Comparison of ENCODE assay signal across 9 cellular contexts in the genomic region with DNA sequence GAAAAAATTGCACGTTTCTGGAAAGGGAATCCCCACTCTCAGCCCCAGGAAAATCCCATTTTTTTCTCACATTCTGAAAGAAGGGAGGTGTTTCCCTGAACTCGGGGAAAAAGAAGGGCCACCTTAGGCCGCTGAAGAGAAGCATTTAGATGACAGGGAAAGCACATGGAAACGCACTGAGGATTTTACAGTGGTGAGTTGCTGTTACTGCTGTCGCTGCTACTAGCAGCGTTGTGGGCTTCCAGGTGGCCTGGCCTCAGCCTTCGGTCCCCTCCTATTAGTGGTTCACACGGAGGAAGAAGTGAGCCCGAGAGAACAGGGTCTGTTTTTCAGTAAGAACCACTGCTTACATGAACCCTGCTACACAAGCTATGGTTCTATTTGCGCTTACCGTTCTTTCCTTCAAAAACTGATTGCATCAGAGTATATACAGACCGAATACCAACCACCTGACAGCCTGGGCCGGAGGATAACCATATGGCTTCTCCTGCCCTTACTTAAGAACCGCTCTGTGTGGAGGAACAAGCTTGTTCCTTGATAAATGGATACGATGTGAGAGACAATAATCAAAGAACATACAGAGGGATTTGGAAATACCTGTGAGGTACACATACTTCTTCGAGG. TPM values are rescaled to one million over a fixed set of nuclear protein-coding genes. Genes with fewer than 3 reads are reported as not detected.
DNase-seq lines count a peak whose midpoint lies in the region; ATAC-seq lines count a peak whose summit lies in the region.
"Had no signal": no experiment of that assay in that cellular context is flagged by ENCODE, and none has a peak within 500 bp of the region (broad histone marks: within the 10 kb centered on the region; RNA-seq: fewer than 3 reads in every experiment).

No MANE protein-coding gene starts in this region.

- no peaks in the 10 kb centered on the region for H3K36me3 ChIP-seq in adipocyte (ENCODE audit: control insufficient read depth, insufficient read depth, low read length, severe bottlenecking)
- no peaks in the 10 kb centered on the region for H3K36me3 ChIP-seq in subcutaneous abdominal adipose tissue (ENCODE audit: control insufficient read depth in 5 of 5, insufficient read depth in 5 of 5, low read length in 5 of 5)

- no peak overlapping the region for H3K4me3 Mint-ChIP-seq in activated naive CD8-positive, alpha-beta T cell treated with anti-CD3 and anti-CD28 coated beads, Interleukin-2, amount 10 ng/mL, durations not matched to agents 7 days and 5 days
- no peak overlapping the region for H3K4me3 Mint-ChIP-seq in activated naive CD8-positive, alpha-beta T cell treated with anti-CD3 and anti-CD28 coated beads, Interleukin-2, amount 50 U/mL, for 24 hours
- no peak overlapping the region for H3K4me3 Mint-ChIP-seq in activated CD4-positive, alpha-beta T cell treated with anti-CD3 and anti-CD28 coated beads, Interleukin-2, amount 10 ng/mL, durations not matched to agents 24 days and 14 days

- H3K4me1 ChIP-seq in adipocyte (ENCODE audit: control insufficient read depth, insufficient read depth, low read length) (peaks cover 4% of the 10 kb centered on the region), subcutaneous abdominal adipose tissue (ENCODE audit: control insufficient read depth in 5 of 5, insufficient read depth in 5 of 5, low read length in 5 of 5) (peaks cover 0 to 16% (median 13%) of the 10 kb centered on the region in 5 donors)

- peak overlapping the region; percentile 69 for H3K27ac ChIP-seq in subcutaneous abdominal adipose tissue (ENCODE audit: low read depth, low read length)

- peaks cover 2% of the 10 kb centered on the region for H3K4me1 Mint-ChIP-seq in activated naive CD8-positive, alpha-beta T cell treated with anti-CD3 and anti-CD28 coated beads, Interleukin-2, amount 10 ng/mL, durations not matched to agents 7 days and 5 days
- peaks cover 2% of the 10 kb centered on the region for H3K4me1 Mint-ChIP-seq in activated naive CD8-positive, alpha-beta T cell treated with anti-CD3 and anti-CD28 coated beads, Interleukin-2, amount 50 U/mL, for 24 hours
- H3K4me1 Mint-ChIP-seq in activated CD4-positive, alpha-beta T cell treated with anti-CD3 and anti-CD28 coated beads, Interleukin-2, amount 10 ng/mL, durations not matched to agents 24 days and 14 days: peaks cover 4% of the 10 kb centered on the region

- H3K9me3 ChIP-seq in adipocyte (ENCODE audit: control insufficient read depth, low read length) (no peaks in the 10 kb centered on the region), subcutaneous abdominal adipose tissue (ENCODE audit: control insufficient read depth in 5 of 5, low read length in 5 of 5) (no peaks in the 10 kb centered on the region)

- H3K9ac ChIP-seq in adipocyte (ENCODE audit: low read length): no peak overlapping the region
- peak overlapping the region in 1 of 5 donors; percentile 12 for H3K9ac ChIP-seq in subcutaneous abdominal adipose tissue (ENCODE audit: low read length in 5 of 5)

- H3K4me3 ChIP-seq in adipocyte (ENCODE audit: low read length) (peak overlapping the region; percentile 78), subcutaneous abdominal adipose tissue (ENCODE audit: low read depth in 1 of 5, low read length in 5 of 5) (peak overlapping the region; percentile 58 to 78 (median 65))

- H3K27me3 ChIP-seq in adipocyte (replicated peaks; ENCODE audit: control insufficient read depth, insufficient read depth, low read length): no peaks in the 10 kb centered on the region
- H3K27me3 ChIP-seq in subcutaneous abdominal adipose tissue (ENCODE audit: control insufficient read depth in 5 of 5, insufficient read depth in 4 of 5, low read length in 5 of 5): peaks cover 0 to 9% (median 0%) of the 10 kb centered on the region in 5 donors

- no peak overlapping the region for H3K27ac Mint-ChIP-seq in activated naive CD8-positive, alpha-beta T cell treated with anti-CD3 and anti-CD28 coated beads, Interleukin-2, amount 10 ng/mL, durations not matched to agents 7 days and 5 days
- H3K27ac Mint-ChIP-seq in activated naive CD8-positive, alpha-beta T cell treated with anti-CD3 and anti-CD28 coated beads, Interleukin-2, amount 50 U/mL, for 24 hours: no peak overlapping the region
- H3K27ac Mint-ChIP-seq in activated CD4-positive, alpha-beta T cell treated with anti-CD3 and anti-CD28 coated beads, Interleukin-2, amount 10 ng/mL, durations not matched to agents 24 days and 14 days: no peak overlapping the region

- no peaks in the 10 kb centered on the region for H3K36me3 Mint-ChIP-seq in activated naive CD8-positive, alpha-beta T cell treated with anti-CD3 and anti-CD28 coated beads, Interleukin-2, amount 10 ng/mL, durations not matched to agents 7 days and 5 days
- H3K36me3 Mint-ChIP-seq in activated naive CD8-positive, alpha-beta T cell treated with anti-CD3 and anti-CD28 coated beads, Interleukin-2, amount 50 U/mL, for 24 hours (ENCODE audit: low read depth): no peaks in the 10 kb centered on the region
- no peaks in the 10 kb centered on the region for H3K36me3 Mint-ChIP-seq in activated CD4-positive, alpha-beta T cell treated with anti-CD3 and anti-CD28 coated beads, Interleukin-2, amount 10 ng/mL, durations not matched to agents 24 days and 14 days (ENCODE audit: low read depth)

- intact Hi-C loops in activated CD4-positive, alpha-beta T cell treated with anti-CD3 and anti-CD28 coated beads, Interleukin-2, amount 10 ng/mL, durations not matched to agents 24 days and 14 days (cut with micrococcal nuclease): no loop called here

- H3K9me3 Mint-ChIP-seq in activated naive CD8-positive, alpha-beta T cell treated with anti-CD3 and anti-CD28 coated beads, Interleukin-2, amount 10 ng/mL, durations not matched to agents 7 days and 5 days: no peaks in the 10 kb centered on the region
- H3K9me3 Mint-ChIP-seq in activated naive CD8-positive, alpha-beta T cell treated with anti-CD3 and anti-CD28 coated beads, Interleukin-2, amount 50 U/mL, for 24 hours: peaks cover 10% of the 10 kb centered on the region
- no peaks in the 10 kb centered on the region for H3K9me3 Mint-ChIP-seq in activated CD4-positive, alpha-beta T cell treated with anti-CD3 and anti-CD28 coated beads, Interleukin-2, amount 10 ng/mL, durations not matched to agents 24 days and 14 days

- DNase-seq in activated naive CD8-positive, alpha-beta T cell treated with anti-CD3 and anti-CD28 coated beads, Interleukin-2, amount 10 ng/mL, durations not matched to agents 7 days and 5 days: no peak
- DNase-seq in activated naive CD8-positive, alpha-beta T cell treated with anti-CD3 and anti-CD28 coated beads, Interleukin-2, amount 50 U/mL, for 24 hours: no peak
- no peak for DNase-seq in adipocyte (ENCODE audit: low read depth)
- peak; percentile 48 for DNase-seq in iPS-NIHi7 (ENCODE audit: extremely low spot score)
- DNase-seq in activated CD8-positive, alpha-beta memory T cell treated with anti-CD3 and anti-CD28 coated beads, Interleukin-2, amount 50 U/mL, for 48 hours: no peak
- DNase-seq in activated CD4-positive, alpha-beta T cell treated with anti-CD3 and anti-CD28 coated beads, Interleukin-2, amount 10 ng/mL, durations not matched to agents 24 days and 14 days: no peak

- H3K27me3 Mint-ChIP-seq in activated naive CD8-positive, alpha-beta T cell treated with anti-CD3 and anti-CD28 coated beads, Interleukin-2, amount 10 ng/mL, durations not matched to agents 7 days and 5 days: peaks cover 39% of the 10 kb centered on the region
- peaks cover 29% of the 10 kb centered on the region for H3K27me3 Mint-ChIP-seq in activated naive CD8-positive, alpha-beta T cell treated with anti-CD3 and anti-CD28 coated beads, Interleukin-2, amount 50 U/mL, for 24 hours
- H3K27me3 Mint-ChIP-seq in activated CD4-positive, alpha-beta T cell treated with anti-CD3 and anti-CD28 coated beads, Interleukin-2, amount 10 ng/mL, durations not matched to agents 24 days and 14 days: peaks cover 38% of the 10 kb centered on the region

- peak; percentile 14 for ATAC-seq in activated naive CD8-positive, alpha-beta T cell treated with anti-CD3 and anti-CD28 coated beads, Interleukin-2, amount 10 ng/mL, durations not matched to agents 7 days and 5 days (ENCODE audit: low read depth)
- no peak for ATAC-seq in activated naive CD8-positive, alpha-beta T cell treated with anti-CD3 and anti-CD28 coated beads, Interleukin-2, amount 50 U/mL, for 24 hours
- no peak for ATAC-seq in HG02981 (IDR thresholded peaks at IDR 0.05; ENCODE audit: unreplicated experiment)

- POLR2A ChIA-PET in activated naive CD8-positive, alpha-beta T cell treated with anti-CD3 and anti-CD28 coated beads, Interleukin-2, amount 10 ng/mL, durations not matched to agents 7 days and 5 days (lab: Charles Lee): no interaction called here

RNA-seq across cellular contexts. Expression of a gene that starts 1.0 kb away (rescaled TPM):
- total RNA-seq in activated naive CD8-positive, alpha-beta T cell treated with anti-CD3 and anti-CD28 coated beads, Interleukin-2, amount 10 ng/mL, durations not matched to agents 7 days and 5 days: not detected
- total RNA-seq in activated CD4-positive, alpha-beta T cell treated with anti-CD3 and anti-CD28 coated beads, Interleukin-2, amount 10 ng/mL, durations not matched to agents 24 days and 14 days: not detected in 2 replicates
- total RNA-seq: T-helper 2 cell treated with Interferon-gamma antibody and Interleukin-4, amounts not matched to agents 100 ng/mL and 5 ng/mL, for 36 hours had no signal

RNA-seq across cellular contexts. Expression of a gene that starts 42.6 kb away (rescaled TPM):
- 1 to 10 TPM; 2.9 to 3.9 TPM for total RNA-seq in activated naive CD8-positive, alpha-beta T cell treated with anti-CD3 and anti-CD28 coated beads, Interleukin-2, amount 10 ng/mL, durations not matched to agents 7 days and 5 days
- 0.16 and 0.17 TPM in 2 replicates for total RNA-seq in activated CD4-positive, alpha-beta T cell treated with anti-CD3 and anti-CD28 coated beads, Interleukin-2, amount 10 ng/mL, durations not matched to agents 24 days and 14 days
